ENCODE assay signal across 1 cellular context in the genomic region with DNA sequence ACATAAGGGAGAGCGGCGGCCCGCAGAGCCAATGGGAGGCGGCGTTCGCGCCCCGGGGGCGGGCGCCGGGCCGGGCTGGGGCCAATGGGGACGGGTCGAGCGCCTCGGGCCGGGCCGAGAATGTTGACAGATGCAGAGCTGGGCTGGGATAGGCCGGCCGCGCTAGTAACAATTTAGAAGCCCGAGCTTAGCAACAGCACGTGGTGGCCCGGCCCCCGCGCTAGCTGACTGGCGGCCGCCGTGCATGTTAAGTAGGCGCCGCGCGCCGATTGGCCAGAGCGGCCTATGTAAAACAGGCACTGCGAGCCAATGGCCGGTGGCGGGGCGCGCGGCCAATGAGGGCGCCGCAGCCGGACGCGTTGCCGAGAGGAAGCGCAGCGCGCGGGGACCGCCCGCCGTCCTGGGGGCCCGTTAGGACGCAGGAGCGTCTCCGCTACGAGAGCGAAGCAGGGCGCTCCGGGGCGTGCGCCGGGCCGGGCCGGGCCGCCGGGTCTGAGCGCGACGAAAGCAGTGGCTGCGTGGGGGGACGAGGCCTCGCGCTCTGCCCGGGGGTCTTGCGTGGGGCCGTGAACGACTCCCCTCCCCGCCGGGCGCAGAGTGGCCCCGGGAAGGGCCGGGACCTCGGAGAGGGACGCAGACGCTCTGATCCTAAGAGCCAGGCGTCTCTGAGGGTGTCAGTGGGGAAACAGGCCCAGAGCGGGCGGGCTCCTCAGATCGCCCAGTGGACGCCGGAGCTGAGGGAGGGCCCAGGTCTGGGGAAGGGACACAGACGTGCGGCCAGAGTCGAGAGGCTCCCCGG.
A peak's percentile ranks its signal among the peaks of the same experiment; 100 is the strongest.
TF ChIP-seq lines count a peak whose summit lies in the region.

No MANE protein-coding gene starts in this region.

TF ChIP-seq in GM12878, 131 proteins besides CTCF, POLR2A, EP300 and RAD21 (continued from another document and continues in another):
- TF ChIP-seq CEBPZ (IDR thresholded peaks at IDR 0.05; ENCODE audit: low read depth, low read length) (peak; percentile 62), FOS (IDR thresholded peaks at IDR 0.05; ENCODE audit: borderline replicate concordance, extremely low read depth, insufficient read length) (peak; percentile 55), SUPT20H (IDR thresholded peaks at IDR 0.05; ENCODE audit: borderline replicate concordance, control insufficient read depth, low read depth, low read length) (no peak), YY1 (IDR thresholded peaks at IDR 0.05; ENCODE audit: low read depth, low read length) (peak; percentile 59; the same call in 1 of the 2 replicates), NFYA (IDR thresholded peaks at IDR 0.05; ENCODE audit: borderline replicate concordance, low read depth, low read length) (0 out of 2 replicates have a peak, but pooled peaks have one; percentile 7), SREBF1 (IDR thresholded peaks at IDR 0.05; ENCODE audit: low read length) (no peak), NR2C2 (IDR thresholded peaks at IDR 0.05; ENCODE audit: borderline replicate concordance, control insufficient read depth, insufficient read length, low read depth) (no peak), GATAD2B (conservative IDR thresholded peaks at IDR 0.05; ENCODE audit: low read depth) (peak; percentile 84; the same call in 1 of the 2 replicates), EZH2 (IDR thresholded peaks at IDR 0.05; ENCODE audit: borderline replicate concordance, control insufficient read depth, low read depth, low read length) (no peak), CHD4 (IDR thresholded peaks at IDR 0.05) (no peak), EGR1 (IDR thresholded peaks at IDR 0.05; ENCODE audit: borderline replicate concordance in 1 of 2, low read depth in 2 of 2, low read length in 2 of 2) (no peak), CEBPB (IDR thresholded peaks at IDR 0.05; ENCODE audit: borderline replicate concordance in 1 of 2, low read depth in 2 of 2, low read length in 2 of 2) (peak in 1 of 2 experiments; percentile 21; a peak in 1 of 4 replicates), STAT1 (conservative IDR thresholded peaks at IDR 0.05) (0 out of 2 replicates have a peak, but pooled peaks have one; percentile 69), ELK1 (IDR thresholded peaks at IDR 0.05; ENCODE audit: low read depth, low read length) (no peak), YBX1 (IDR thresholded peaks at IDR 0.05) (no peak), MTA3 (IDR thresholded peaks at IDR 0.05; ENCODE audit: borderline replicate concordance, low read length) (no peak), HDAC6 (IDR thresholded peaks at IDR 0.05; ENCODE audit: unreplicated experiment) (peak; percentile 66), KAT2A (conservative IDR thresholded peaks at IDR 0.05; ENCODE audit: control insufficient read depth, low read depth, low read length) (no peak), STAT3 (IDR thresholded peaks at IDR 0.05; ENCODE audit: low read depth, low read length) (no peak), KDM1A (IDR thresholded peaks at IDR 0.05; ENCODE audit: borderline replicate concordance) (no peak), MEF2A (IDR thresholded peaks at IDR 0.05; ENCODE audit: insufficient read depth, low read depth, low read length) (no peak), PAX5 (IDR thresholded peaks at IDR 0.05; ENCODE audit: borderline replicate concordance, low read depth, low read length) (no peak), TAF1 (IDR thresholded peaks at IDR 0.05; ENCODE audit: borderline replicate concordance, low read depth, low read length) (peak; percentile 36; the same call in 1 of the 2 replicates), RAD51 (IDR thresholded peaks at IDR 0.05) (no peak)
- TF ChIP-seq, protein P1, sequence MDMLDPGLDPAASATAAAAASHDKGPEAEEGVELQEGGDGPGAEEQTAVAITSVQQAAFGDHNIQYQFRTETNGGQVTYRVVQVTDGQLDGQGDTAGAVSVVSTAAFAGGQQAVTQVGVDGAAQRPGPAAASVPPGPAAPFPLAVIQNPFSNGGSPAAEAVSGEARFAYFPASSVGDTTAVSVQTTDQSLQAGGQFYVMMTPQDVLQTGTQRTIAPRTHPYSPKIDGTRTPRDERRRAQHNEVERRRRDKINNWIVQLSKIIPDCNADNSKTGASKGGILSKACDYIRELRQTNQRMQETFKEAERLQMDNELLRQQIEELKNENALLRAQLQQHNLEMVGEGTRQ (IDR thresholded peaks at IDR 0.05; ENCODE audit: borderline replicate concordance, low read depth, low read length) = peak; percentile 56
- TF ChIP-seq, protein P2, sequence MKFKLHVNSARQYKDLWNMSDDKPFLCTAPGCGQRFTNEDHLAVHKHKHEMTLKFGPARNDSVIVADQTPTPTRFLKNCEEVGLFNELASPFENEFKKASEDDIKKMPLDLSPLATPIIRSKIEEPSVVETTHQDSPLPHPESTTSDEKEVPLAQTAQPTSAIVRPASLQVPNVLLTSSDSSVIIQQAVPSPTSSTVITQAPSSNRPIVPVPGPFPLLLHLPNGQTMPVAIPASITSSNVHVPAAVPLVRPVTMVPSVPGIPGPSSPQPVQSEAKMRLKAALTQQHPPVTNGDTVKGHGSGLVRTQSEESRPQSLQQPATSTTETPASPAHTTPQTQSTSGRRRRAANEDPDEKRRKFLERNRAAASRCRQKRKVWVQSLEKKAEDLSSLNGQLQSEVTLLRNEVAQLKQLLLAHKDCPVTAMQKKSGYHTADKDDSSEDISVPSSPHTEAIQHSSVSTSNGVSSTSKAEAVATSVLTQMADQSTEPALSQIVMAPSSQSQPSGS (IDR thresholded peaks at IDR 0.05; ENCODE audit: low read length) = no peak
- TF ChIP-seq, protein P3, sequence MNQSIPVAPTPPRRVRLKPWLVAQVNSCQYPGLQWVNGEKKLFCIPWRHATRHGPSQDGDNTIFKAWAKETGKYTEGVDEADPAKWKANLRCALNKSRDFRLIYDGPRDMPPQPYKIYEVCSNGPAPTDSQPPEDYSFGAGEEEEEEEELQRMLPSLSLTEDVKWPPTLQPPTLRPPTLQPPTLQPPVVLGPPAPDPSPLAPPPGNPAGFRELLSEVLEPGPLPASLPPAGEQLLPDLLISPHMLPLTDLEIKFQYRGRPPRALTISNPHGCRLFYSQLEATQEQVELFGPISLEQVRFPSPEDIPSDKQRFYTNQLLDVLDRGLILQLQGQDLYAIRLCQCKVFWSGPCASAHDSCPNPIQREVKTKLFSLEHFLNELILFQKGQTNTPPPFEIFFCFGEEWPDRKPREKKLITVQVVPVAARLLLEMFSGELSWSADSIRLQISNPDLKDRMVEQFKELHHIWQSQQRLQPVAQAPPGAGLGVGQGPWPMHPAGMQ (IDR thresholded peaks at IDR 0.05; ENCODE audit: borderline replicate concordance) = no peak
- TF ChIP-seq, protein P4, sequence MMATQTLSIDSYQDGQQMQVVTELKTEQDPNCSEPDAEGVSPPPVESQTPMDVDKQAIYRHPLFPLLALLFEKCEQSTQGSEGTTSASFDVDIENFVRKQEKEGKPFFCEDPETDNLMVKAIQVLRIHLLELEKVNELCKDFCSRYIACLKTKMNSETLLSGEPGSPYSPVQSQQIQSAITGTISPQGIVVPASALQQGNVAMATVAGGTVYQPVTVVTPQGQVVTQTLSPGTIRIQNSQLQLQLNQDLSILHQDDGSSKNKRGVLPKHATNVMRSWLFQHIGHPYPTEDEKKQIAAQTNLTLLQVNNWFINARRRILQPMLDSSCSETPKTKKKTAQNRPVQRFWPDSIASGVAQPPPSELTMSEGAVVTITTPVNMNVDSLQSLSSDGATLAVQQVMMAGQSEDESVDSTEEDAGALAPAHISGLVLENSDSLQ (IDR thresholded peaks at IDR 0.05) = peak; percentile 98
- TF ChIP-seq, protein P5, sequence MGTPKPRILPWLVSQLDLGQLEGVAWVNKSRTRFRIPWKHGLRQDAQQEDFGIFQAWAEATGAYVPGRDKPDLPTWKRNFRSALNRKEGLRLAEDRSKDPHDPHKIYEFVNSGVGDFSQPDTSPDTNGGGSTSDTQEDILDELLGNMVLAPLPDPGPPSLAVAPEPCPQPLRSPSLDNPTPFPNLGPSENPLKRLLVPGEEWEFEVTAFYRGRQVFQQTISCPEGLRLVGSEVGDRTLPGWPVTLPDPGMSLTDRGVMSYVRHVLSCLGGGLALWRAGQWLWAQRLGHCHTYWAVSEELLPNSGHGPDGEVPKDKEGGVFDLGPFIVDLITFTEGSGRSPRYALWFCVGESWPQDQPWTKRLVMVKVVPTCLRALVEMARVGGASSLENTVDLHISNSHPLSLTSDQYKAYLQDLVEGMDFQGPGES (IDR thresholded peaks at IDR 0.05) = peak; percentile 94
- TF ChIP-seq, protein P6, sequence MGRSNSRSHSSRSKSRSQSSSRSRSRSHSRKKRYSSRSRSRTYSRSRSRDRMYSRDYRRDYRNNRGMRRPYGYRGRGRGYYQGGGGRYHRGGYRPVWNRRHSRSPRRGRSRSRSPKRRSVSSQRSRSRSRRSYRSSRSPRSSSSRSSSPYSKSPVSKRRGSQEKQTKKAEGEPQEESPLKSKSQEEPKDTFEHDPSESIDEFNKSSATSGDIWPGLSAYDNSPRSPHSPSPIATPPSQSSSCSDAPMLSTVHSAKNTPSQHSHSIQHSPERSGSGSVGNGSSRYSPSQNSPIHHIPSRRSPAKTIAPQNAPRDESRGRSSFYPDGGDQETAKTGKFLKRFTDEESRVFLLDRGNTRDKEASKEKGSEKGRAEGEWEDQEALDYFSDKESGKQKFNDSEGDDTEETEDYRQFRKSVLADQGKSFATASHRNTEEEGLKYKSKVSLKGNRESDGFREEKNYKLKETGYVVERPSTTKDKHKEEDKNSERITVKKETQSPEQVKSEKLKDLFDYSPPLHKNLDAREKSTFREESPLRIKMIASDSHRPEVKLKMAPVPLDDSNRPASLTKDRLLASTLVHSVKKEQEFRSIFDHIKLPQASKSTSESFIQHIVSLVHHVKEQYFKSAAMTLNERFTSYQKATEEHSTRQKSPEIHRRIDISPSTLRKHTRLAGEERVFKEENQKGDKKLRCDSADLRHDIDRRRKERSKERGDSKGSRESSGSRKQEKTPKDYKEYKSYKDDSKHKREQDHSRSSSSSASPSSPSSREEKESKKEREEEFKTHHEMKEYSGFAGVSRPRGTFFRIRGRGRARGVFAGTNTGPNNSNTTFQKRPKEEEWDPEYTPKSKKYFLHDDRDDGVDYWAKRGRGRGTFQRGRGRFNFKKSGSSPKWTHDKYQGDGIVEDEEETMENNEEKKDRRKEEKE (IDR thresholded peaks at IDR 0.05) = no peak
- TF ChIP-seq, protein P7, sequence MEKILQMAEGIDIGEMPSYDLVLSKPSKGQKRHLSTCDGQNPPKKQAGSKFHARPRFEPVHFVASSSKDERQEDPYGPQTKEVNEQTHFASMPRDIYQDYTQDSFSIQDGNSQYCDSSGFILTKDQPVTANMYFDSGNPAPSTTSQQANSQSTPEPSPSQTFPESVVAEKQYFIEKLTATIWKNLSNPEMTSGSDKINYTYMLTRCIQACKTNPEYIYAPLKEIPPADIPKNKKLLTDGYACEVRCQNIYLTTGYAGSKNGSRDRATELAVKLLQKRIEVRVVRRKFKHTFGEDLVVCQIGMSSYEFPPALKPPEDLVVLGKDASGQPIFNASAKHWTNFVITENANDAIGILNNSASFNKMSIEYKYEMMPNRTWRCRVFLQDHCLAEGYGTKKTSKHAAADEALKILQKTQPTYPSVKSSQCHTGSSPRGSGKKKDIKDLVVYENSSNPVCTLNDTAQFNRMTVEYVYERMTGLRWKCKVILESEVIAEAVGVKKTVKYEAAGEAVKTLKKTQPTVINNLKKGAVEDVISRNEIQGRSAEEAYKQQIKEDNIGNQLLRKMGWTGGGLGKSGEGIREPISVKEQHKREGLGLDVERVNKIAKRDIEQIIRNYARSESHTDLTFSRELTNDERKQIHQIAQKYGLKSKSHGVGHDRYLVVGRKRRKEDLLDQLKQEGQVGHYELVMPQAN (conservative IDR thresholded peaks at IDR 0.05) = peak; percentile 80
- TF ChIP-seq, protein P8, sequence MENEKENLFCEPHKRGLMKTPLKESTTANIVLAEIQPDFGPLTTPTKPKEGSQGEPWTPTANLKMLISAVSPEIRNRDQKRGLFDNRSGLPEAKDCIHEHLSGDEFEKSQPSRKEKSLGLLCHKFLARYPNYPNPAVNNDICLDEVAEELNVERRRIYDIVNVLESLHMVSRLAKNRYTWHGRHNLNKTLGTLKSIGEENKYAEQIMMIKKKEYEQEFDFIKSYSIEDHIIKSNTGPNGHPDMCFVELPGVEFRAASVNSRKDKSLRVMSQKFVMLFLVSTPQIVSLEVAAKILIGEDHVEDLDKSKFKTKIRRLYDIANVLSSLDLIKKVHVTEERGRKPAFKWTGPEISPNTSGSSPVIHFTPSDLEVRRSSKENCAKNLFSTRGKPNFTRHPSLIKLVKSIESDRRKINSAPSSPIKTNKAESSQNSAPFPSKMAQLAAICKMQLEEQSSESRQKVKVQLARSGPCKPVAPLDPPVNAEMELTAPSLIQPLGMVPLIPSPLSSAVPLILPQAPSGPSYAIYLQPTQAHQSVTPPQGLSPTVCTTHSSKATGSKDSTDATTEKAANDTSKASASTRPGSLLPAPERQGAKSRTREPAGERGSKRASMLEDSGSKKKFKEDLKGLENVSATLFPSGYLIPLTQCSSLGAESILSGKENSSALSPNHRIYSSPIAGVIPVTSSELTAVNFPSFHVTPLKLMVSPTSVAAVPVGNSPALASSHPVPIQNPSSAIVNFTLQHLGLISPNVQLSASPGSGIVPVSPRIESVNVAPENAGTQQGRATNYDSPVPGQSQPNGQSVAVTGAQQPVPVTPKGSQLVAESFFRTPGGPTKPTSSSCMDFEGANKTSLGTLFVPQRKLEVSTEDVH (IDR thresholded peaks at IDR 0.05; ENCODE audit: low read depth, partially characterized antibody) = no peak
- TF ChIP-seq, protein P9, sequence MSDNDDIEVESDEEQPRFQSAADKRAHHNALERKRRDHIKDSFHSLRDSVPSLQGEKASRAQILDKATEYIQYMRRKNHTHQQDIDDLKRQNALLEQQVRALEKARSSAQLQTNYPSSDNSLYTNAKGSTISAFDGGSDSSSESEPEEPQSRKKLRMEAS (IDR thresholded peaks at IDR 0.05; ENCODE audit: low read depth, low read length) = peak; percentile 88
